9 cellular contexts compared by ENCODE assay signal in genomic region chr10:93080350-93081046, GRCh38. TPM values are rescaled to one million over a fixed set of nuclear protein-coding genes. Genes with fewer than 3 reads are reported as not detected.
DNase-seq lines count a peak whose midpoint lies in the region; ATAC-seq lines count a peak whose summit lies in the region.
"Had no signal": no experiment of that assay in that cellular context is flagged by ENCODE, and none has a peak within 500 bp of the region (broad histone marks: within the 10 kb centered on the region; RNA-seq: fewer than 3 reads in every experiment).

No MANE protein-coding gene starts in this region.

- peaks cover 12% of the 10 kb centered on the region for H3K4me1 ChIP-seq in HAP-1

- H3K36me3 ChIP-seq in HAP-1 (replicated peaks): no peaks in the 10 kb centered on the region

- intact Hi-C loops in Right ventricle myocardium inferior (cut with DNase I): loop anchor here (2.0 to 5.0 kb wide), 2 partner anchors 208 to 272 kb away; no protein-coding TSS in a partner anchor
- intact Hi-C loops in posterior vena cava (cut with DNase I): loop anchor here in 1 of 2 donors (10.0 kb wide), 1 partner anchor 204 kb away; no protein-coding TSS in a partner anchor

- H3K4me3 ChIP-seq in HAP-1: no peak overlapping the region

- in situ Hi-C loops in Caki2 (cut with HindIII; ENCODE audit: low pct_unique_long_range_greater_than_20kb, low sequenced_read_pairs) (no loop called here), HAP-1 (cut with MboI; ENCODE audit: low sequenced_read_pairs) (loop anchor here (5.0 to 25.0 kb wide), 3 partner anchors 214 to 407 kb away; partner anchors contain the start of genes CEP55 and MYOF)

- ATAC-seq in Right ventricle myocardium inferior: peak; percentile 50
- ATAC-seq in GM21576 (IDR thresholded peaks at IDR 0.05; ENCODE audit: unreplicated experiment): no peak

- H3K9me3 ChIP-seq in HAP-1: no peaks in the 10 kb centered on the region

- H3K27me3 ChIP-seq in HAP-1 (ENCODE audit: low read depth): no peaks in the 10 kb centered on the region

- DNase-seq in Caki2 (ENCODE audit: low read depth): peak; percentile 41
- peak; percentile 12 to 76 for DNase-seq in HAP-1 (ENCODE audit: low spot score in 2 of 2)
- DNase-seq in RPMI7951 (ENCODE audit: low read depth): peak; percentile 47
- peak; percentile 55 for DNase-seq in activated naive CD4-positive, alpha-beta T cell treated with Interleukin-2 at 50 U/mL for 16 hours
- DNase-seq in Right ventricle myocardium inferior (ENCODE audit: missing footprints): no peak
- peak; percentile 86 for DNase-seq in posterior vena cava (ENCODE audit: low spot score)
- no peak for DNase-seq in NCI-H1105 (lab: John Stamatoyannopoulos, UW)

RNA-seq across cellular contexts. Expression of gene CYP26A1, which starts 6.8 kb away (rescaled TPM):
- total RNA-seq in Caki2 (2014; rRNA removed; shearing (Covaris generic); ENCODE audit: low replicate concordance): not detected in 2 replicates
- not detected in 2 replicates for total RNA-seq in RPMI7951 (2014; rRNA removed; shearing (Covaris generic))
- not detected for total RNA-seq in Right ventricle myocardium inferior
- total RNA-seq in posterior vena cava: not detected
- total RNA-seq: T-helper 1 cell treated with Interleukin-12 subunit alpha and Interleukin-12 subunit beta and Interleukin-4 antibody, amounts not matched to agents 30 ng/mL and 1 ng/mL, for 36 hours had no signal

RNA-seq across cellular contexts. Expression of gene CYP26C1, which starts 19.9 kb away (rescaled TPM):
- not detected in 2 replicates for total RNA-seq in Caki2 (2014; rRNA removed; shearing (Covaris generic); ENCODE audit: low replicate concordance)
- total RNA-seq in RPMI7951 (2014; rRNA removed; shearing (Covaris generic)): not detected in 2 replicates
- 0.05 TPM for total RNA-seq in Right ventricle myocardium inferior
- under 1 TPM in 1 of 2 donors, not detected in 1; 0.19 TPM for total RNA-seq in posterior vena cava
- total RNA-seq: T-helper 1 cell treated with Interleukin-12 subunit alpha and Interleukin-12 subunit beta and Interleukin-4 antibody, amounts not matched to agents 30 ng/mL and 1 ng/mL, for 36 hours had no signal

Comparison
In these comparisons a context has a peak if more than half of its experiments do, and no peak if none do; other contexts are left out.
1. DNase-seq: peak in Caki2 (single experiment), HAP-1 (2 of 2), RPMI7951 (single experiment), activated naive CD4-positive, alpha-beta T cell treated with Interleukin-2 at 50 U/mL for 16 hours (single experiment) and posterior vena cava (single experiment); none in Right ventricle myocardium inferior (single experiment) and NCI-H1105 (single experiment).